ENCODE assay signal across 28 cellular contexts in genomic region chr6:18586133-18586532, GRCh38.
DNase-seq lines count a peak whose midpoint lies in the region; ATAC-seq, FAIRE-seq and TF ChIP-seq lines count a peak whose summit lies in the region.
"Had no signal": no experiment of that assay in that cellular context is flagged by ENCODE, and none has a peak within 500 bp of the region (broad histone marks: within the 10 kb centered on the region; RNA-seq: fewer than 3 reads in every experiment).

No MANE protein-coding gene starts in this region.

- TF ChIP-seq POLR2A in uterus (IDR thresholded peaks at IDR 0.05) (no peak), ovary (IDR thresholded peaks at IDR 0.05) (no peak)

- no peaks in the 10 kb centered on the region for H3K27me3 ChIP-seq in smooth muscle cell (ENCODE audit: low read depth)
- H3K27me3 ChIP-seq in uterus: no peaks in the 10 kb centered on the region
- no peaks in the 10 kb centered on the region for H3K27me3 ChIP-seq in pancreas
- H3K27me3 ChIP-seq in ovary: no peaks in the 10 kb centered on the region
- H3K27me3 ChIP-seq: esophagus squamous epithelium, Peyer's patch, stomach, tibial artery had no signal

- H3K9ac ChIP-seq in smooth muscle cell (ENCODE audit: low read depth): no peak overlapping the region

- H4K20me1 ChIP-seq in smooth muscle cell (ENCODE audit: low read depth): no peaks in the 10 kb centered on the region

- no peak for FAIRE-seq in pancreas (lab: Jason Lieb, UNC)
- FAIRE-seq: astrocyte, endometrium, small intestine had no signal

- H3F3A ChIP-seq in smooth muscle cell (ENCODE audit: low read depth): peaks cover 5% of the 10 kb centered on the region

- intact Hi-C loops in uterus (cut with DNase I; ENCODE audit: low total_unique reads) (no loop called here), pancreas (cut with DNase I) (no loop called here), ovary (cut with DNase I) (no loop called here)

- DNase-seq in NCI-H345 (lab: John Stamatoyannopoulos, UW) (peak; percentile 39), NCI-H345 treated with DMSO at 0.1 percent for 48 hours (lab: John Stamatoyannopoulos, UW; ENCODE audit: unreplicated experiment) (no peak), LHCN-M2 (ENCODE audit: low read depth) (peak; percentile 28), NCI-H69 (lab: John Stamatoyannopoulos, UW) (peak; percentile 16), smooth muscle cell (lab: John Stamatoyannopoulos, UW; ENCODE audit: unreplicated experiment) (no peak), uterus (no peak), pancreas (no peak), ovary (no peak)
- DNase-seq: activated CD4-positive, alpha-beta T cell treated with anti-CD3 and anti-CD28 coated beads, Interleukin-2, amount 10 ng/mL, durations not matched to agents 24 days and 14 days; activated gamma-delta T cell treated with Interleukin-2 at 50 U/mL for 16 hours; activated T-cell treated with anti-CD3 and anti-CD28 coated beads, Interleukin-2, amount 50 U/mL, for 24 hours; cortex of kidney; EL; esophagus squamous epithelium; foreskin melanocyte; H9; lower lobe of right lung; NCI-H1694; Peyer's patch; retina; SIG-M5; small intestine; stimulated activated CD4-positive, alpha-beta T cell treated with anti-CD3 and anti-CD28 coated beads, Interleukin-2, amount 100 ng/mL, for 24 hours; stomach; T1000; tibial artery had no signal

- no peak overlapping the region for H3K4me3 ChIP-seq in smooth muscle cell
- no peak overlapping the region for H3K4me3 ChIP-seq in uterus
- H3K4me3 ChIP-seq in pancreas: no peak overlapping the region
- no peak overlapping the region for H3K4me3 ChIP-seq in ovary
- H3K4me3 ChIP-seq: esophagus squamous epithelium, lower lobe of right lung, Peyer's patch, stomach, tibial artery had no signal

- no peak overlapping the region for H3K4me2 ChIP-seq in smooth muscle cell

- no peak overlapping the region for H2AFZ ChIP-seq in smooth muscle cell (ENCODE audit: low read depth)

- no peak for ATAC-seq in pancreas
- ATAC-seq: lower lobe of right lung had no signal

- H3K9me3 ChIP-seq in smooth muscle cell (replicated peaks; ENCODE audit: low read depth) (no peaks in the 10 kb centered on the region), uterus (no peaks in the 10 kb centered on the region), pancreas (no peaks in the 10 kb centered on the region), ovary (no peaks in the 10 kb centered on the region)
- H3K9me3 ChIP-seq: esophagus squamous epithelium, lower lobe of right lung, Peyer's patch, stomach, tibial artery had no signal

- peak overlapping the region; percentile 72 for H3K27ac ChIP-seq in smooth muscle cell (ENCODE audit: low read depth)
- no peak overlapping the region for H3K27ac ChIP-seq in uterus
- H3K27ac ChIP-seq in pancreas: no peak overlapping the region
- H3K27ac ChIP-seq in ovary: no peak overlapping the region
- H3K27ac ChIP-seq: esophagus squamous epithelium, lower lobe of right lung, stomach, tibial artery had no signal

- H3K36me3 ChIP-seq in smooth muscle cell (ENCODE audit: low read depth) (no peaks in the 10 kb centered on the region), uterus (no peaks in the 10 kb centered on the region), pancreas (no peaks in the 10 kb centered on the region), ovary (no peaks in the 10 kb centered on the region)
- H3K36me3 ChIP-seq: esophagus squamous epithelium, lower lobe of right lung, Peyer's patch, stomach, tibial artery had no signal

- H3K79me2 ChIP-seq in smooth muscle cell (ENCODE audit: low read depth): no peaks in the 10 kb centered on the region

- 95% methylated on average over 8 of the region's 8 CpGs for WGBS in smooth muscle cell (ENCODE audit: low lambda C conversion rate)
- WGBS in pancreas, 2 donors: 82 to 92% methylated on average over 8 of the region's 8 CpGs
- 90 to 93% (median 92%) methylated on average over 8 of the region's 8 CpGs for WGBS in ovary, 3 donors

- TF ChIP-seq CTCF in smooth muscle cell (IDR thresholded peaks at IDR 0.05; ENCODE audit: borderline replicate concordance, insufficient read depth, poor library complexity, severe bottlenecking) (no peak), uterus (IDR thresholded peaks at IDR 0.05) (no peak), pancreas (IDR thresholded peaks at IDR 0.05) (no peak), ovary (IDR thresholded peaks at IDR 0.05) (no peak)

- H3K4me1 ChIP-seq in smooth muscle cell (ENCODE audit: low read depth) (no peaks in the 10 kb centered on the region), uterus (no peaks in the 10 kb centered on the region), pancreas (no peaks in the 10 kb centered on the region), ovary (ENCODE audit: insufficient read depth) (no peaks in the 10 kb centered on the region)
- H3K4me1 ChIP-seq: esophagus squamous epithelium, lower lobe of right lung, stomach, tibial artery had no signal

- TF ChIP-seq EP300 in ovary (IDR thresholded peaks at IDR 0.05): no peak

Comparison
In these comparisons a context has a peak if more than half of its experiments do, and no peak if none do; other contexts are left out.
1. DNase-seq: peak in NCI-H345 (single experiment), LHCN-M2 (single experiment) and NCI-H69 (single experiment); none in NCI-H345 treated with DMSO at 0.1 percent for 48 hours (single experiment), smooth muscle cell (single experiment), uterus (0 of 2), pancreas (0 of 6) and ovary (0 of 5).